8 cellular contexts compared by ENCODE assay signal in genomic region chr3:53102601-53103147, GRCh38. TPM values are rescaled to one million over a fixed set of nuclear protein-coding genes. Genes with fewer than 3 reads are reported as not detected.
A peak's percentile ranks its signal among the peaks of the same experiment; 100 is the strongest.
DNase-seq lines count a peak whose midpoint lies in the region; ATAC-seq and TF ChIP-seq lines count a peak whose summit lies in the region.

No MANE protein-coding gene starts in this region.

- in situ Hi-C loops in GM13977 (cut with MboI; ENCODE audit: low pct_unique_long_range_greater_than_20kb, low sequenced_read_pairs, unreplicated experiment): no loop called here

- no peaks in the 10 kb centered on the region for H3K9me3 Mint-ChIP-seq in activated naive CD4-positive, alpha-beta T cell treated with anti-CD3 and anti-CD28 coated beads, Interleukin-2, amount 50 U/mL, for 24 hours
- H3K9me3 Mint-ChIP-seq in stimulated activated naive CD8-positive, alpha-beta T cell treated with anti-CD3 and anti-CD28 coated beads, Interleukin-15, amount 100 ng/mL, for 72 hours: no peaks in the 10 kb centered on the region

- H3K27me3 Mint-ChIP-seq in activated naive CD4-positive, alpha-beta T cell treated with anti-CD3 and anti-CD28 coated beads, Interleukin-2, amount 50 U/mL, for 24 hours: no peaks in the 10 kb centered on the region
- no peaks in the 10 kb centered on the region for H3K27me3 Mint-ChIP-seq in stimulated activated naive CD8-positive, alpha-beta T cell treated with anti-CD3 and anti-CD28 coated beads, Interleukin-15, amount 100 ng/mL, for 72 hours

- peak overlapping the region; percentile 68 for H3K27ac Mint-ChIP-seq in activated naive CD4-positive, alpha-beta T cell treated with anti-CD3 and anti-CD28 coated beads, Interleukin-2, amount 50 U/mL, for 24 hours
- peak overlapping the region; percentile 91 to 92 for H3K27ac Mint-ChIP-seq in stimulated activated naive CD8-positive, alpha-beta T cell treated with anti-CD3 and anti-CD28 coated beads, Interleukin-15, amount 100 ng/mL, for 72 hours

- no peak overlapping the region for H3K27ac ChIP-seq in HL-60 (replicated peaks)

- peaks cover 16% of the 10 kb centered on the region for H3K36me3 Mint-ChIP-seq in activated naive CD4-positive, alpha-beta T cell treated with anti-CD3 and anti-CD28 coated beads, Interleukin-2, amount 50 U/mL, for 24 hours

- peaks cover 33% of the 10 kb centered on the region for H3K4me1 Mint-ChIP-seq in activated naive CD4-positive, alpha-beta T cell treated with anti-CD3 and anti-CD28 coated beads, Interleukin-2, amount 50 U/mL, for 24 hours
- peaks cover 84% of the 10 kb centered on the region for H3K4me1 Mint-ChIP-seq in stimulated activated naive CD8-positive, alpha-beta T cell treated with anti-CD3 and anti-CD28 coated beads, Interleukin-15, amount 100 ng/mL, for 72 hours

- no peaks in the 10 kb centered on the region for H3K27me3 ChIP-seq in HL-60 (ENCODE audit: insufficient read depth, poor library complexity, severe bottlenecking)

- ATAC-seq in GM21447 (IDR thresholded peaks at IDR 0.05; ENCODE audit: unreplicated experiment): peak; percentile 86
- peak; percentile 98 for ATAC-seq in stimulated activated naive CD8-positive, alpha-beta T cell treated with anti-CD3 and anti-CD28 coated beads, Interleukin-15, amount 100 ng/mL, for 72 hours

- TF ChIP-seq CTCF in GM13977 (IDR thresholded peaks at IDR 0.05; ENCODE audit: extremely low read depth, insufficient read depth, missing control alignments) (no peak), HL-60 (IDR thresholded peaks at IDR 0.05; ENCODE audit: insufficient read depth, low read length) (no peak)

- peak; percentile 61 for DNase-seq in GM13977 (ENCODE audit: low spot score)
- peak; percentile 36 to 70 for DNase-seq in HL-60 (ENCODE audit: low read depth in 1 of 2, low spot score in 1 of 2)
- peak; percentile 37 to 63 for DNase-seq in stimulated activated naive CD8-positive, alpha-beta T cell treated with anti-CD3 and anti-CD28 coated beads, Interleukin-15, amount 100 ng/mL, for 72 hours
- DNase-seq in midbrain (lab: John Stamatoyannopoulos, UW): no peak
- DNase-seq in RKO (ENCODE audit: low spot score): no peak
- DNase-seq in mesenteric fat pad (ENCODE audit: low spot score): no peak

- H3K4me3 ChIP-seq in HL-60 (replicated peaks; ENCODE audit: insufficient read depth, low read length): no peak overlapping the region

- H3K4me3 Mint-ChIP-seq in activated naive CD4-positive, alpha-beta T cell treated with anti-CD3 and anti-CD28 coated beads, Interleukin-2, amount 50 U/mL, for 24 hours: peak overlapping the region; percentile 60
- H3K4me3 Mint-ChIP-seq in stimulated activated naive CD8-positive, alpha-beta T cell treated with anti-CD3 and anti-CD28 coated beads, Interleukin-15, amount 100 ng/mL, for 72 hours: peak overlapping the region; percentile 36 to 51

RNA-seq across cellular contexts. Expression of gene RFT1, which starts 27.6 kb away (rescaled TPM):
- 19.1 TPM for total RNA-seq in mesenteric fat pad

RNA-seq across cellular contexts. Expression of gene SFMBT1, which starts 56.8 kb away (rescaled TPM):
- total RNA-seq in mesenteric fat pad: 8.9 TPM

RNA-seq across cellular contexts. Expression of gene PRKCD, which starts 58.3 kb away (rescaled TPM):
- 80.4 TPM for total RNA-seq in mesenteric fat pad

Comparison
In these comparisons a context has a peak if more than half of its experiments do, and no peak if none do; other contexts are left out.
1. DNase-seq: peak in GM13977 (single experiment), HL-60 (2 of 2) and stimulated activated naive CD8-positive, alpha-beta T cell treated with anti-CD3 and anti-CD28 coated beads, Interleukin-15, amount 100 ng/mL, for 72 hours (2 of 2); none in midbrain (single experiment), RKO (single experiment) and mesenteric fat pad (single experiment).